8 cellular contexts compared by ENCODE assay signal in the genomic region with DNA sequence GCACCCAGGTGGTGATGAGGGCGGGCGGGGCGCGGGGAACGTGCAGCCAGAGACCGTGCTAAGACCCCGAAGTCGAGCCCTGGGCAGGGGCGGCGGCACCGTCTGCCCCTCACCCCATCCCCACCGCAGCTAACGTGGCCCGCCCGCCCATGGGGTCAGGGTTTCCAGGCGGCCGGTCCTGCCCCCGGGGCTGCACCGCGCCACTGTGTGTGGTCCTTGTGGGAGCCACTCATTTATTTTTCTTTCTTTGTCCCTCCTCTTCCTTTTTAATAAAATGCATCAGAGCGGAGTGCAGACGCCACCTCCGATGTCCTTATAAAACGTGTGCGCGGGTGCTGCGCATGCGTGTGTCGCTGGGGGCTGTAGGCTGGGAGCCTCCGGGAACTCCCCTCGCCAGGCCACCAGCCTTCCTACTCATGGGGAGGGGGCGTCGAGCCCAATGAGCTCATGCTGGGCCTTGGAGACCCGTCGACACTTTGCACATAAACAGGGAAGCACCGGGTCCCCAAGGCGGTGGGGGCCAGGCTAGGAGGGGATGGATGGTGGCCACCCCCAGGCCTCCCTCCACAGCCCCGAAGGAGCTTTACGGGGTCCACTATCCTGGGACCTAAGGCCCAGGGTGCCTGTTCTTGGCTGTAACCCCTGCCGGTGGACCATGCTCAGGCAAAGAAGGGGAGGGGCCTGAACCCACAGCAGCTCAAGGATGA. TPM values are rescaled to one million over a fixed set of nuclear protein-coding genes. Genes with fewer than 3 reads are reported as not detected.
DNase-seq lines count a peak whose midpoint lies in the region; TF ChIP-seq lines count a peak whose summit lies in the region.

No MANE protein-coding gene starts in this region.

- H3K27ac ChIP-seq in skin epidermis = peak overlapping the region in 19 of 21 experiments; percentile 33 to 87 (median 73)

- TF ChIP-seq CTCF in HFF-Myc (IDR thresholded peaks at IDR 0.05; ENCODE audit: low read depth, low read length, missing control alignments) (no peak), GM10266 (IDR thresholded peaks at IDR 0.05; ENCODE audit: control insufficient read depth, insufficient read depth, low read depth, missing control alignments) (no peak)

- H3K27ac Mint-ChIP-seq in activated naive CD8-positive, alpha-beta T cell treated with anti-CD3 and anti-CD28 coated beads for 36 hours = no peak overlapping the region

- H3K4me3 ChIP-seq in HFF-Myc (replicated peaks; ENCODE audit: low read depth, low read length) (0 out of 2 replicates have a peak overlapping the region, but pooled peaks have one; percentile 13), iPS-18c (ENCODE audit: insufficient read depth, low read depth, low read length) (peak overlapping the region; percentile 47; the same call in 1 of the 2 replicates), skin epidermis (peak overlapping the region; percentile 18 to 44 (median 23))

- H3K36me3 Mint-ChIP-seq in activated naive CD8-positive, alpha-beta T cell treated with anti-CD3 and anti-CD28 coated beads for 36 hours = no peaks in the 10 kb centered on the region

- peaks cover 9% of the 10 kb centered on the region for H3K4me1 Mint-ChIP-seq in activated naive CD8-positive, alpha-beta T cell treated with anti-CD3 and anti-CD28 coated beads for 36 hours

- no peaks in the 10 kb centered on the region for H3K9me3 Mint-ChIP-seq in activated naive CD8-positive, alpha-beta T cell treated with anti-CD3 and anti-CD28 coated beads for 36 hours

- no peak for DNase-seq in HFF-Myc (ENCODE audit: extremely low read depth, low read depth)
- DNase-seq in activated naive CD8-positive, alpha-beta T cell treated with anti-CD3 and anti-CD28 coated beads for 36 hours = no peak
- no peak for DNase-seq in C1 segment of cervical spinal cord (lab: John Stamatoyannopoulos, UW)
- no peak for DNase-seq in AG08396 (ENCODE audit: low spot score)
- DNase-seq in GM10266 (ENCODE audit: extremely low spot score) = no peak
- DNase-seq in NCI-H524 treated with DMSO at 0.1 percent for 48 hours (lab: John Stamatoyannopoulos, UW) = no peak

- H3K9me3 ChIP-seq in iPS-18c (ENCODE audit: control insufficient read depth, insufficient read depth, low read length) = no peaks in the 10 kb centered on the region

- peak overlapping the region; percentile 57 for H3K4me3 Mint-ChIP-seq in activated naive CD8-positive, alpha-beta T cell treated with anti-CD3 and anti-CD28 coated beads for 36 hours

- no peaks in the 10 kb centered on the region for H3K27me3 Mint-ChIP-seq in activated naive CD8-positive, alpha-beta T cell treated with anti-CD3 and anti-CD28 coated beads for 36 hours

RNA-seq across cellular contexts. Expression of a gene that starts 59.9 kb away (rescaled TPM):
- total RNA-seq in activated naive CD8-positive, alpha-beta T cell treated with anti-CD3 and anti-CD28 coated beads for 36 hours = not detected
